8 cellular contexts compared by ENCODE assay signal in the genomic region with DNA sequence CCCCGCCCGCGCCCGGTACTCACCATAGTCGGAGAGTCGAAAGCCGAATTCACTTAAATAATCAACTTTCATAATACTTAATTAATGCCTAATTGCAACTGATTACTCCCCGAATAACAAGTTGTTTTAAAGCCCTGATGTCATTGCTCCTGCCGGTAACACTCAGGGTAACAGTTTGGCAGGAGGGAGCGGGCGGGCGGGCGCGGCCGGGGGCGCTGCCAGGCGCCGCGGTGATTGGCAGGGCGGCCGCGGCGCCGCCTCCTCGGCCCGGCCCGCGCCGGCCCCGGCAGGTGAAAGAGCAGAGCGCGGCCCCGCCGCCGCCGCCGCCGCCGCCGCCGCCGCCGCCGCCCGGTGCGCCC.
DNase-seq lines count a peak whose midpoint lies in the region; ATAC-seq and TF ChIP-seq lines count a peak whose summit lies in the region.

No MANE protein-coding gene starts in this region.

- no peaks in the 10 kb centered on the region for H3K27me3 ChIP-seq in PC-9 (ENCODE audit: insufficient read depth, low read depth)
- peaks cover 12% of the 10 kb centered on the region for H3K27me3 ChIP-seq in iPS-15b (ENCODE audit: control insufficient read depth, insufficient read depth, low read length)

- H3F3A ChIP-seq in PC-9 (ENCODE audit: insufficient read depth, low read depth) = no peaks in the 10 kb centered on the region

- H3K27ac Mint-ChIP-seq in activated naive CD8-positive, alpha-beta T cell treated with anti-CD3 and anti-CD28 coated beads, Interleukin-2, amount 10 ng/mL, durations not matched to agents 7 days and 5 days = no peak overlapping the region

- peaks cover 27% of the 10 kb centered on the region for H3K4me1 ChIP-seq in PC-9 (replicated peaks; ENCODE audit: insufficient read depth)
- H3K4me1 ChIP-seq in iPS-15b (ENCODE audit: control insufficient read depth, insufficient read depth, low read length) = no peaks in the 10 kb centered on the region

- ATAC-seq in HG02943 (IDR thresholded peaks at IDR 0.05; ENCODE audit: low read depth, unreplicated experiment) = peak; percentile 41
- ATAC-seq in activated naive CD8-positive, alpha-beta T cell treated with anti-CD3 and anti-CD28 coated beads, Interleukin-2, amount 10 ng/mL, durations not matched to agents 7 days and 5 days (ENCODE audit: low read depth) = peak; percentile 51

- no peak overlapping the region for H3K27ac ChIP-seq in PC-9

- intact Hi-C loops in PC-9 (cut with micrococcal nuclease; ENCODE audit: unreplicated experiment) = loop anchor here (5.0 kb wide), 2 partner anchors 162 to 182 kb away; no protein-coding TSS in a partner anchor

- H2AFZ ChIP-seq in PC-9 = no peak overlapping the region

- CTCF ChIA-PET in PC-9 (lab: Charles Lee) = no interaction called here

- POLR2A ChIA-PET in PC-9 (lab: Charles Lee; ENCODE audit: unreplicated experiment) = no interaction called here
- POLR2A ChIA-PET in activated naive CD8-positive, alpha-beta T cell treated with anti-CD3 and anti-CD28 coated beads, Interleukin-2, amount 10 ng/mL, durations not matched to agents 7 days and 5 days (lab: Charles Lee) = no interaction called here

- H3K4me3 Mint-ChIP-seq in activated naive CD8-positive, alpha-beta T cell treated with anti-CD3 and anti-CD28 coated beads, Interleukin-2, amount 10 ng/mL, durations not matched to agents 7 days and 5 days = peak overlapping the region; percentile 77

- no peak overlapping the region for H3K9ac ChIP-seq in iPS-15b (ENCODE audit: low read depth, low read length)

- no peaks in the 10 kb centered on the region for H3K36me3 ChIP-seq in PC-9 (ENCODE audit: low read depth)
- H3K36me3 ChIP-seq in iPS-15b (ENCODE audit: control insufficient read depth, insufficient read depth, low read length) = no peaks in the 10 kb centered on the region

- H3K9me2 ChIP-seq in PC-9 (ENCODE audit: insufficient read depth) = no peaks in the 10 kb centered on the region

- no peaks in the 10 kb centered on the region for H3K36me3 Mint-ChIP-seq in activated naive CD8-positive, alpha-beta T cell treated with anti-CD3 and anti-CD28 coated beads, Interleukin-2, amount 10 ng/mL, durations not matched to agents 7 days and 5 days

- no peak for TF ChIP-seq CTCF in PC-9 (conservative IDR thresholded peaks at IDR 0.05)

- H3K27me3 Mint-ChIP-seq in activated naive CD8-positive, alpha-beta T cell treated with anti-CD3 and anti-CD28 coated beads, Interleukin-2, amount 10 ng/mL, durations not matched to agents 7 days and 5 days = peaks cover 6% of the 10 kb centered on the region

- no peaks in the 10 kb centered on the region for H4K20me1 ChIP-seq in PC-9 (ENCODE audit: insufficient read depth)

- H3K79me2 ChIP-seq in PC-9 (ENCODE audit: low read depth) = no peaks in the 10 kb centered on the region

- H3K4me2 ChIP-seq in PC-9 = peak overlapping the region; percentile 74; the same call in 1 of the 2 replicates

- peak in 2 of 3 experiments; percentile 80 to 85 for DNase-seq in NCI-H1417 (lab: John Stamatoyannopoulos, UW)
- no peak for DNase-seq in NCI-H1417 treated with DMSO at 0.1 percent for 48 hours (lab: John Stamatoyannopoulos, UW)
- no peak for DNase-seq in PC-9
- no peak for DNase-seq in activated naive CD8-positive, alpha-beta T cell treated with anti-CD3 and anti-CD28 coated beads, Interleukin-2, amount 10 ng/mL, durations not matched to agents 7 days and 5 days
- DNase-seq in stimulated activated CD4-positive, alpha-beta T cell treated with anti-CD3 and anti-CD28 coated beads, Interleukin-4, amount 100 ng/mL, for 1 hour = peak; percentile 66
- no peak for DNase-seq in GM03348 (ENCODE audit: low spot score)

- no peaks in the 10 kb centered on the region for H3K9me3 Mint-ChIP-seq in activated naive CD8-positive, alpha-beta T cell treated with anti-CD3 and anti-CD28 coated beads, Interleukin-2, amount 10 ng/mL, durations not matched to agents 7 days and 5 days

- H3K4me3 ChIP-seq in PC-9 = peak overlapping the region; percentile 62; the same call in 1 of the 2 replicates
- peak overlapping the region; percentile 54 for H3K4me3 ChIP-seq in iPS-15b (ENCODE audit: low read depth, low read length)

- H3K4me1 Mint-ChIP-seq in activated naive CD8-positive, alpha-beta T cell treated with anti-CD3 and anti-CD28 coated beads, Interleukin-2, amount 10 ng/mL, durations not matched to agents 7 days and 5 days = peaks cover 17% of the 10 kb centered on the region

- BruUV-seq in PC-9 (replicated peaks; lab: Mats Ljungman, UMichigan) = no TSS peak

- H3K9me3 ChIP-seq in PC-9 (ENCODE audit: insufficient read depth, low read depth) = no peaks in the 10 kb centered on the region
- no peaks in the 10 kb centered on the region for H3K9me3 ChIP-seq in iPS-15b (ENCODE audit: control insufficient read depth, insufficient read depth, low read length)

Comparison
In these comparisons a context has a peak if more than half of its experiments do, and no peak if none do; other contexts are left out.
1. DNase-seq: peak in NCI-H1417 (2 of 3) and stimulated activated CD4-positive, alpha-beta T cell treated with anti-CD3 and anti-CD28 coated beads, Interleukin-4, amount 100 ng/mL, for 1 hour (single experiment); none in NCI-H1417 treated with DMSO at 0.1 percent for 48 hours (single experiment), PC-9 (0 of 2), activated naive CD8-positive, alpha-beta T cell treated with anti-CD3 and anti-CD28 coated beads, Interleukin-2, amount 10 ng/mL, durations not matched to agents 7 days and 5 days (single experiment) and GM03348 (single experiment).